9 cellular contexts compared by ENCODE assay signal in the genomic region with DNA sequence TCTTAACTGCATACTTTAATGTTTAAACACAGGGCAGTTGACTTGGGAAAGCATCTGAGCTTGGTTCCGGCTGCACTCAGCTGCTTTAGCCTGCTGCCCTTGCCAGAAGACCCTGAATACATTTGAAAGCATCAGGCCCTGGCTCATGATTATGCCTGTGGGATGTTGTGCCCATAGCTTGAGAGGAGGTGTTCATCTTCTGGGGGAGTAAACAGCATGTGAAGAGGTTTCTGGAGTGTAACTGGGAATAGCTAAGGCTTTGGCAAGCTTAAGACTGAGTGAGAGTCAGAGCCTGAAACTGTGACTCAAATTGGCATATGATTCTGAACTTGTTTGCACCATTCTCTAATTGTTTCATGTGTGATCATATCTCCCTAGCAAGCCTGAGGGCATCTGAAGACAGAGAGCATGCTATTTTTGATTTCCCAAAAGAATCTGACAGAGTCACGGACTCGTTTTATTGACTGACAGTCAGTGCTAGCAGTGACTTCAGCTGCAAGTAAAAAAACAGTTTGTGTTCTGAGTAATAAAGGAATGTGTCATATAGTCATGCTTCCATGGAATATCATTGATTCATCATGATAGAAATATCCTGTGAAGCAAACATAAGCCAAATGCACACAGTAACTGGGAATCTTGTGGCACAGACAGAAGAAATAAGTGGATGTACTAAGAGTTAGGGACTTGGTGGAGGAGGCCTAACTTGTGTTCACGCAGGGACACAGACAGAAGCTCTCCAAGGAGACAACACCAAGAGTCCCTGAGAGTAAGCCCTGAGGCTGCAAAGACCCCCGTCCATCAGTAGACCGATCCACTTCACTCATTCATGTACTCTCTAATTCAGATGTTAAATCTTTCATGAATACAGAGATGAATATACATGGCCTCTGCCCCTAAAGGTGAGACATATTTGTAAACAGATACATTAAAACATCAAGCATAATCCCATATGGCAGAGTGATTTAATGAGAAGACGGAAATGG.
DNase-seq lines count a peak whose midpoint lies in the region; ATAC-seq and TF ChIP-seq lines count a peak whose summit lies in the region.
"Had no signal": no experiment of that assay in that cellular context is flagged by ENCODE, and none has a peak within 500 bp of the region (broad histone marks: within the 10 kb centered on the region; RNA-seq: fewer than 3 reads in every experiment).

No MANE protein-coding gene starts in this region.

- no peak for ATAC-seq in HG03469 (IDR thresholded peaks at IDR 0.05; ENCODE audit: unreplicated experiment)

- no peak for TF ChIP-seq CTCF in brain microvascular endothelial cell (IDR thresholded peaks at IDR 0.05; ENCODE audit: low read depth, low read length, missing control alignments)

- in situ Hi-C loops in brain microvascular endothelial cell (cut with HindIII; ENCODE audit: low pct_ligation_motif_present, low sequenced_read_pairs): no loop called here

- intact Hi-C loops in activated T-helper 1 cell treated with anti-CD3 and anti-CD28 coated beads, Interleukin-12 subunit alpha, Interleukin-12 subunit beta, Interleukin-2, Interleukin-4 antibody, amounts not matched to agents 30 ng/mL and 10 ng/mL and 1 ng/mL, durations not matched to agents 14 hours and 24 hours and 36 hours (cut with micrococcal nuclease): loop anchor here (10.0 kb wide), 1 partner anchor 505 kb away; no protein-coding TSS in a partner anchor

- no peak overlapping the region for H3K18ac ChIP-seq in mesendoderm (ENCODE audit: low read length)

- H3K4me3 ChIP-seq in brain microvascular endothelial cell (ENCODE audit: low read depth, low read length) (no peak overlapping the region), mesendoderm (ENCODE audit: low read length) (no peak overlapping the region)
- H3K4me3 ChIP-seq: SK-N-MC had no signal

- no peak overlapping the region for H4K5ac ChIP-seq in mesendoderm (ENCODE audit: low read length)

- H3K36me3 ChIP-seq in brain microvascular endothelial cell (replicated peaks): no peaks in the 10 kb centered on the region
- H3K36me3 ChIP-seq in mesendoderm (ENCODE audit: control insufficient read depth, insufficient read depth, low read length): no peaks in the 10 kb centered on the region

- no peak overlapping the region for H2BK120ac ChIP-seq in mesendoderm (ENCODE audit: low read depth, low read length)

- H3K27ac Mint-ChIP-seq in activated T-helper 1 cell treated with anti-CD3 and anti-CD28 coated beads, Interleukin-12 subunit alpha, Interleukin-12 subunit beta, Interleukin-2, Interleukin-4 antibody, amounts not matched to agents 30 ng/mL and 10 ng/mL and 1 ng/mL, durations not matched to agents 14 hours and 24 hours and 36 hours: no peak overlapping the region

- H3K79me1 ChIP-seq in mesendoderm (ENCODE audit: low read length): no peaks in the 10 kb centered on the region

- H3K4me1 ChIP-seq in mesendoderm (ENCODE audit: control insufficient read depth, low read depth, low read length): no peaks in the 10 kb centered on the region

- H3K79me2 ChIP-seq in mesendoderm (ENCODE audit: control insufficient read depth, insufficient read depth, low read length): no peaks in the 10 kb centered on the region

- no peaks in the 10 kb centered on the region for H3K27me3 ChIP-seq in brain microvascular endothelial cell (replicated peaks)
- no peaks in the 10 kb centered on the region for H3K27me3 ChIP-seq in mesendoderm (ENCODE audit: insufficient read depth, low read length, poor library complexity)

- no peak overlapping the region for H3K4me3 Mint-ChIP-seq in activated T-helper 1 cell treated with anti-CD3 and anti-CD28 coated beads, Interleukin-12 subunit alpha, Interleukin-12 subunit beta, Interleukin-2, Interleukin-4 antibody, amounts not matched to agents 30 ng/mL and 10 ng/mL and 1 ng/mL, durations not matched to agents 14 hours and 24 hours and 36 hours

- H3K9me3 Mint-ChIP-seq in activated T-helper 1 cell treated with anti-CD3 and anti-CD28 coated beads, Interleukin-12 subunit alpha, Interleukin-12 subunit beta, Interleukin-2, Interleukin-4 antibody, amounts not matched to agents 30 ng/mL and 10 ng/mL and 1 ng/mL, durations not matched to agents 14 hours and 24 hours and 36 hours: no peaks in the 10 kb centered on the region

- no peak overlapping the region for H3K23ac ChIP-seq in mesendoderm (ENCODE audit: low read length)

- WGBS in mesendoderm (ENCODE audit: extremely low coverage, insufficient coverage, low lambda C conversion rate): no CpG with 5 or more reads among the region's 7 CpGs

- H3K27me3 Mint-ChIP-seq in activated T-helper 1 cell treated with anti-CD3 and anti-CD28 coated beads, Interleukin-12 subunit alpha, Interleukin-12 subunit beta, Interleukin-2, Interleukin-4 antibody, amounts not matched to agents 30 ng/mL and 10 ng/mL and 1 ng/mL, durations not matched to agents 14 hours and 24 hours and 36 hours (ENCODE audit: insufficient read depth): no peaks in the 10 kb centered on the region

- no peak overlapping the region for H2BK15ac ChIP-seq in mesendoderm (replicated peaks; ENCODE audit: low read depth)

- H3K9ac ChIP-seq in mesendoderm (ENCODE audit: low read length): no peak overlapping the region

- H2BK5ac ChIP-seq in mesendoderm (ENCODE audit: low read length): no peak overlapping the region

- H3K4ac ChIP-seq in mesendoderm (ENCODE audit: low read depth, low read length): no peak overlapping the region

- peak; percentile 90 for DNase-seq in HCEC 1CT
- DNase-seq in brain microvascular endothelial cell: peak; percentile 64
- DNase-seq in iris pigment epithelial cell (ENCODE audit: low read depth): peak; percentile 76
- DNase-seq in Kasumi-1 (lab: John Stamatoyannopoulos, UW): no peak
- no peak for DNase-seq in mesendoderm
- DNase-seq in activated T-helper 1 cell treated with anti-CD3 and anti-CD28 coated beads, Interleukin-12 subunit alpha, Interleukin-12 subunit beta, Interleukin-2, Interleukin-4 antibody, amounts not matched to agents 30 ng/mL and 10 ng/mL and 1 ng/mL, durations not matched to agents 14 hours and 24 hours and 36 hours (ENCODE audit: low spot score): no peak

- H3K27ac ChIP-seq in brain microvascular endothelial cell (peak overlapping the region; percentile 54), temporal lobe (ENCODE audit: low read depth, low read length) (peak overlapping the region; percentile 41), mesendoderm (ENCODE audit: low read depth, low read length) (no peak overlapping the region)
- H3K27ac ChIP-seq: SK-N-MC had no signal

- H3K4me1 Mint-ChIP-seq in activated T-helper 1 cell treated with anti-CD3 and anti-CD28 coated beads, Interleukin-12 subunit alpha, Interleukin-12 subunit beta, Interleukin-2, Interleukin-4 antibody, amounts not matched to agents 30 ng/mL and 10 ng/mL and 1 ng/mL, durations not matched to agents 14 hours and 24 hours and 36 hours (ENCODE audit: low read depth): no peaks in the 10 kb centered on the region

- H3K56ac ChIP-seq in mesendoderm (ENCODE audit: low read length): no peak overlapping the region

- no peak overlapping the region for H2AK5ac ChIP-seq in mesendoderm (ENCODE audit: low read length)

- H4K8ac ChIP-seq in mesendoderm (ENCODE audit: low read depth, low read length): no peak overlapping the region

- H3K4me2 ChIP-seq in mesendoderm (ENCODE audit: low read length): no peak overlapping the region

- H3K36me3 Mint-ChIP-seq in activated T-helper 1 cell treated with anti-CD3 and anti-CD28 coated beads, Interleukin-12 subunit alpha, Interleukin-12 subunit beta, Interleukin-2, Interleukin-4 antibody, amounts not matched to agents 30 ng/mL and 10 ng/mL and 1 ng/mL, durations not matched to agents 14 hours and 24 hours and 36 hours (ENCODE audit: low read depth): no peaks in the 10 kb centered on the region

Comparison
In these comparisons a context has a peak if more than half of its experiments do, and no peak if none do; other contexts are left out.
1. DNase-seq: peak in HCEC 1CT (single experiment), brain microvascular endothelial cell (single experiment) and iris pigment epithelial cell (single experiment); none in Kasumi-1 (0 of 2), mesendoderm (single experiment) and activated T-helper 1 cell treated with anti-CD3 and anti-CD28 coated beads, Interleukin-12 subunit alpha, Interleukin-12 subunit beta, Interleukin-2, Interleukin-4 antibody, amounts not matched to agents 30 ng/mL and 10 ng/mL and 1 ng/mL, durations not matched to agents 14 hours and 24 hours and 36 hours (single experiment).